ENCODE assay signal across 1 cellular context in the genomic region with DNA sequence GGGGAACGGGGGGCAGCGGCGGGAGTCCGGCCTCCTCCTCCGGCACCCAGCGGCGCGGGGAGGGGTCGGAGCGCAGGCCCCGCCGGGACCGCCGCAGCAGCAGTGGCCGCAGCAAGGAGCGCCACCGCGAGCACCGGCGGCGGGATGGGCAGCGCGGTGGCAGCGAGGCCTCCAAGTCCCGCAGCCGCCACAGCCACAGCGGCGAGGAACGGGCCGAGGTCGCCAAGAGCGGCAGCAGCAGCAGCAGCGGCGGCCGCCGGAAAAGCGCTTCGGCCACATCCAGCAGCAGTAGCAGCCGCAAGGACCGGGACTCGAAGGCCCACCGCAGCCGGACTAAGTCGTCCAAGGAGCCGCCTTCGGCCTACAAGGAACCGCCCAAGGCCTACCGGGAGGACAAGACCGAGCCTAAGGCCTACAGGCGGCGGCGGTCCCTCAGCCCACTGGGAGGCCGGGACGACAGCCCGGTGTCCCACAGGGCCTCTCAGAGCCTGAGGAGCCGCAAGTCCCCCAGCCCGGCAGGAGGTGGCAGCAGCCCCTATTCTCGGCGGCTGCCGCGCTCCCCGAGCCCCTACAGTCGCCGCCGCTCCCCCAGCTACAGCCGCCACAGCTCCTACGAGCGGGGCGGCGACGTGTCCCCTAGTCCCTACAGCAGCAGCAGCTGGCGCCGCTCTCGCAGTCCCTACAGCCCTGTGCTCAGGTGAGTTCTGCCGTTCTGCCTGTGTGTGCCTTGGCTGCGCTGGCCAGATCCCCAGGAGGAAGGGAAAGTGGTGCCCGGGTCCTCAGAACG.
A peak's percentile ranks its signal among the peaks of the same experiment; 100 is the strongest.
TF ChIP-seq lines count a peak whose summit lies in the region.

No MANE protein-coding gene starts in this region.

TF ChIP-seq in A549, 52 proteins besides CTCF, POLR2A, EP300 and RAD21 (continued from another document):
- TF ChIP-seq, protein P1, sequence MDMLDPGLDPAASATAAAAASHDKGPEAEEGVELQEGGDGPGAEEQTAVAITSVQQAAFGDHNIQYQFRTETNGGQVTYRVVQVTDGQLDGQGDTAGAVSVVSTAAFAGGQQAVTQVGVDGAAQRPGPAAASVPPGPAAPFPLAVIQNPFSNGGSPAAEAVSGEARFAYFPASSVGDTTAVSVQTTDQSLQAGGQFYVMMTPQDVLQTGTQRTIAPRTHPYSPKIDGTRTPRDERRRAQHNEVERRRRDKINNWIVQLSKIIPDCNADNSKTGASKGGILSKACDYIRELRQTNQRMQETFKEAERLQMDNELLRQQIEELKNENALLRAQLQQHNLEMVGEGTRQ (IDR thresholded peaks at IDR 0.05), result no peak
- TF ChIP-seq RCOR1 (IDR thresholded peaks at IDR 0.05; ENCODE audit: low read depth, low read length) (no peak), KDM1A (IDR thresholded peaks at IDR 0.05; ENCODE audit: low read depth) (no peak), ESRRA (IDR thresholded peaks at IDR 0.05; ENCODE audit: borderline replicate concordance, low read length) (no peak), SMC3 (IDR thresholded peaks at IDR 0.05) (peak; percentile 64), NPAS2 (CRISPR knock-in tag; IDR thresholded peaks at IDR 0.05; ENCODE audit: borderline replicate concordance) (no peak), HOXB5 (CRISPR knock-in tag; IDR thresholded peaks at IDR 0.05) (no peak), SREBF2 (IDR thresholded peaks at IDR 0.05) (no peak)
